In the genomic region with DNA sequence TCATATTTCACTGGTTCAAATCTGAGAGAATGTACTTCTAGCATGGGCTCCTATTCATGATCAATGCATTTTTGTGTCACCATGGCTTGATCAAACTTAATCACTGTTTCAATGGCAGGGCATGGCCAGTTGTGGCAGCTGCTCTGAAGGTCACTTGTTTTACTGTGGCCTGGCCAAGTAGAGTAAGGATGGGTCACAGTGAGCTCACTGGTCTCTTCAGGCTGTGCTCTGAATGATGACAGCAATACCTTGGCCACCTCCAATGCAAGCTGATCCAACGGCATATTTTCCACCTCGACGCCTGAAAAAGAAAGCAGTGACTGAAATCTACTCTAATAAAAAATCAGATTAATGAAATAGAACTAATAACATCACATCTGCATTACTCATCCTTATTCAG, we compare ENCODE assay signal across 7 cellular contexts. TPM values are rescaled to one million over a fixed set of nuclear protein-coding genes. Genes with fewer than 3 reads are reported as not detected.
DNase-seq lines count a peak whose midpoint lies in the region; ATAC-seq and TF ChIP-seq lines count a peak whose summit lies in the region.
"Not testable (repeated sequence)": the region's sequence is repeated elsewhere in the genome, so short reads cannot be mapped to it uniquely, and the experiment has no call there.

No MANE protein-coding gene starts in this region.

- not testable (repeated sequence) for H3K9me2 ChIP-seq in MM.1S (replicated peaks; ENCODE audit: insufficient read depth, low read length)

- peaks cover 29% of the 10 kb centered on the region for H3K4me1 Mint-ChIP-seq in T-helper 2 cell treated with Interferon-gamma antibody and Interleukin-4, amounts not matched to agents 5 μg/mL and 100 μg/mL, for 36 hours (ENCODE audit: low read depth)
- peaks cover 52% of the 10 kb centered on the region for H3K4me1 Mint-ChIP-seq in central memory CD8-positive, alpha-beta T cell
- not testable (repeated sequence) for H3K4me1 Mint-ChIP-seq in mesothelial cell of epicardium
- peaks cover 42% of the 10 kb centered on the region for H3K4me1 Mint-ChIP-seq in stimulated activated effector memory CD8-positive, alpha-beta T cell treated with anti-CD3 and anti-CD28 coated beads, Interleukin-12 subunit alpha, Interleukin-12 subunit beta, amount 100 ng/mL, for 72 hours

- not testable (repeated sequence) for H3K79me2 ChIP-seq in MM.1S (ENCODE audit: low read length)

- H3K36me3 ChIP-seq in MM.1S (replicated peaks; ENCODE audit: insufficient read depth, low read length) = not testable (repeated sequence)
- peaks cover 0 to 94% (median 73%) of the 10 kb centered on the region in 9 donors for H3K36me3 ChIP-seq in heart left ventricle

- H3K4me1 ChIP-seq in MM.1S (ENCODE audit: low read length) (peaks cover 42% of the 10 kb centered on the region), heart left ventricle (peaks cover 0 to 10% (median 0%) of the 10 kb centered on the region in 12 donors)
- not testable (repeated sequence) for H3K4me1 ChIP-seq in right cardiac atrium (ENCODE audit: control insufficient read depth, insufficient read depth, low read length)

- not testable (repeated sequence) for TF ChIP-seq POLR2A in heart left ventricle (IDR thresholded peaks at IDR 0.05)

- H3K9me3 Mint-ChIP-seq in T-helper 2 cell treated with Interferon-gamma antibody and Interleukin-4, amounts not matched to agents 5 μg/mL and 100 μg/mL, for 36 hours; central memory CD8-positive, alpha-beta T cell; mesothelial cell of epicardium; stimulated activated effector memory CD8-positive, alpha-beta T cell treated with anti-CD3 and anti-CD28 coated beads, Interleukin-12 subunit alpha, Interleukin-12 subunit beta, amount 100 ng/mL, for 72 hours: not testable (repeated sequence)

- not testable (repeated sequence) for ATAC-seq in central memory CD8-positive, alpha-beta T cell (replicated peaks; ENCODE audit: extremely low read depth, poor library complexity, severe bottlenecking); stimulated activated effector memory CD8-positive, alpha-beta T cell treated with anti-CD3 and anti-CD28 coated beads, Interleukin-12 subunit alpha, Interleukin-12 subunit beta, amount 100 ng/mL, for 72 hours
- ATAC-seq in heart left ventricle (peak; percentile 81 to 92 (median 91)), right cardiac atrium (peak; percentile 52 to 64)

- H3K4me3 Mint-ChIP-seq in T-helper 2 cell treated with Interferon-gamma antibody and Interleukin-4, amounts not matched to agents 5 μg/mL and 100 μg/mL, for 36 hours; mesothelial cell of epicardium; stimulated activated effector memory CD8-positive, alpha-beta T cell treated with anti-CD3 and anti-CD28 coated beads, Interleukin-12 subunit alpha, Interleukin-12 subunit beta, amount 100 ng/mL, for 72 hours: not testable (repeated sequence)
- peak overlapping the region; percentile 31 for H3K4me3 Mint-ChIP-seq in central memory CD8-positive, alpha-beta T cell

- 64 to 71% (median 65%) methylated on average over 3 of the region's 3 CpGs for WGBS in heart left ventricle, 4 donors
- 81% methylated on average over 3 of the region's 3 CpGs for WGBS in right cardiac atrium

- not testable (repeated sequence) for H3K27me3 ChIP-seq in MM.1S (replicated peaks; ENCODE audit: insufficient read depth, low read length); heart left ventricle; right cardiac atrium (ENCODE audit: control insufficient read depth, insufficient read depth)

- H3F3A ChIP-seq in MM.1S (ENCODE audit: insufficient read depth, low read length) = peaks cover 32% of the 10 kb centered on the region

- H3K9ac ChIP-seq in MM.1S (ENCODE audit: low read length) = not testable (repeated sequence)

- not testable (repeated sequence) for H2AFZ ChIP-seq in MM.1S (ENCODE audit: low read length)

- intact Hi-C loops in heart left ventricle (cut with DNase I) = loop anchor here in 4 of 10 donors (1.0 to 10.0 kb wide), 4 partner anchors 221 to 269 kb away; a partner anchor contains a TSS
- intact Hi-C loops in right cardiac atrium (cut with DNase I) = not testable (repeated sequence)

- H3K9me3 ChIP-seq in MM.1S (replicated peaks; ENCODE audit: insufficient read depth, low read length); heart left ventricle; right cardiac atrium (ENCODE audit: control insufficient read depth, low read length): not testable (repeated sequence)

- not testable (repeated sequence) for TF ChIP-seq CTCF in MM.1S (IDR thresholded peaks at IDR 0.05; ENCODE audit: low read length); heart left ventricle (IDR thresholded peaks at IDR 0.05); mesothelial cell of epicardium (IDR thresholded peaks at IDR 0.05; ENCODE audit: unreplicated experiment)

- peaks cover 68% of the 10 kb centered on the region for H3K36me3 Mint-ChIP-seq in T-helper 2 cell treated with Interferon-gamma antibody and Interleukin-4, amounts not matched to agents 5 μg/mL and 100 μg/mL, for 36 hours (ENCODE audit: low read depth)
- peaks cover 16% of the 10 kb centered on the region for H3K36me3 Mint-ChIP-seq in central memory CD8-positive, alpha-beta T cell (ENCODE audit: insufficient read depth)
- H3K36me3 Mint-ChIP-seq in mesothelial cell of epicardium = peaks cover 43% of the 10 kb centered on the region
- H3K36me3 Mint-ChIP-seq in stimulated activated effector memory CD8-positive, alpha-beta T cell treated with anti-CD3 and anti-CD28 coated beads, Interleukin-12 subunit alpha, Interleukin-12 subunit beta, amount 100 ng/mL, for 72 hours = peaks cover 51% of the 10 kb centered on the region

- not testable (repeated sequence) for DNase-seq in MM.1S; T-helper 2 cell treated with Interferon-gamma antibody and Interleukin-4, amounts not matched to agents 5 μg/mL and 100 μg/mL, for 36 hours (ENCODE audit: low spot score); central memory CD8-positive, alpha-beta T cell (ENCODE audit: low spot score in 2 of 2); heart left ventricle; right cardiac atrium; mesothelial cell of epicardium (ENCODE audit: low spot score in 2 of 2, unreplicated experiment in 2 of 2); stimulated activated effector memory CD8-positive, alpha-beta T cell treated with anti-CD3 and anti-CD28 coated beads, Interleukin-12 subunit alpha, Interleukin-12 subunit beta, amount 100 ng/mL, for 72 hours (ENCODE audit: low spot score in 2 of 2)

- H4K20me1 ChIP-seq in MM.1S (ENCODE audit: insufficient read depth, low read length) = not testable (repeated sequence)

- H3K4me3 ChIP-seq in MM.1S (ENCODE audit: low read length); heart left ventricle; right cardiac atrium (ENCODE audit: low read length): not testable (repeated sequence)

- peak overlapping the region; percentile 2 for H3K27ac Mint-ChIP-seq in T-helper 2 cell treated with Interferon-gamma antibody and Interleukin-4, amounts not matched to agents 5 μg/mL and 100 μg/mL, for 36 hours
- peak overlapping the region; percentile 82 for H3K27ac Mint-ChIP-seq in central memory CD8-positive, alpha-beta T cell (ENCODE audit: low read depth)
- peak overlapping the region; percentile 77 for H3K27ac Mint-ChIP-seq in mesothelial cell of epicardium
- peak overlapping the region; percentile 62 for H3K27ac Mint-ChIP-seq in stimulated activated effector memory CD8-positive, alpha-beta T cell treated with anti-CD3 and anti-CD28 coated beads, Interleukin-12 subunit alpha, Interleukin-12 subunit beta, amount 100 ng/mL, for 72 hours

- not testable (repeated sequence) for H3K4me2 ChIP-seq in MM.1S (ENCODE audit: low read depth, low read length)

- not testable (repeated sequence) for H3K27me3 Mint-ChIP-seq in T-helper 2 cell treated with Interferon-gamma antibody and Interleukin-4, amounts not matched to agents 5 μg/mL and 100 μg/mL, for 36 hours (ENCODE audit: low read depth); central memory CD8-positive, alpha-beta T cell; mesothelial cell of epicardium (ENCODE audit: low read depth)

- H3K27ac ChIP-seq in MM.1S (ENCODE audit: low read length) (peak overlapping the region; percentile 67; the same call in 1 of the 2 replicates), heart left ventricle (peak overlapping the region in 4 of 12 donors; percentile 12 to 44 (median 28))
- not testable (repeated sequence) for H3K27ac ChIP-seq in right cardiac atrium (ENCODE audit: low read length)

RNA-seq across cellular contexts. Expression of a gene that starts 29.7 kb away (rescaled TPM):
- total RNA-seq in heart left ventricle = 100 to 1,000 TPM; 165 to 379 (median 261) TPM
- 100 to 1,000 TPM; 129 to 147 TPM for polyA plus RNA-seq in heart left ventricle
- total RNA-seq in right cardiac atrium = 100 to 1,000 TPM in 3 of 4 donors, 10 to 100 TPM in 1; 95.8 to 145 (median 123) TPM
- 146 TPM for polyA plus RNA-seq in right cardiac atrium
- total RNA-seq in mesothelial cell of epicardium = 55.6 to 57.2 TPM (median 56.1 TPM) in 3 replicates

Comparison
In these comparisons a context has a peak if more than half of its experiments do, and no peak if none do; other contexts are left out.
1. H3K27ac Mint-ChIP-seq: peak in every context shown above with its lines; median percentile 82 in central memory CD8-positive, alpha-beta T cell; 77 in mesothelial cell of epicardium; 62 in stimulated activated effector memory CD8-positive, alpha-beta T cell treated with anti-CD3 and anti-CD28 coated beads, Interleukin-12 subunit alpha, Interleukin-12 subunit beta, amount 100 ng/mL, for 72 hours; 2 in T-helper 2 cell treated with Interferon-gamma antibody and Interleukin-4, amounts not matched to agents 5 μg/mL and 100 μg/mL, for 36 hours.